Comparison of ENCODE assay signal across 1 cellular context in genomic region chr1:1275836-1276235, GRCh38.
TF ChIP-seq lines count a peak whose summit lies in the region.

No MANE protein-coding gene starts in this region.

TF ChIP-seq in HepG2, 621 proteins besides CTCF, POLR2A, EP300 and RAD21:
- TF ChIP-seq POLR2AphosphoS5 (IDR thresholded peaks at IDR 0.05; ENCODE audit: low read depth, low read length) (no peak), HNRNPK (IDR thresholded peaks at IDR 0.05; ENCODE audit: low read depth, low read length, poor library complexity, severe bottlenecking) (no peak), MIXL1 (CRISPR knock-in tag; IDR thresholded peaks at IDR 0.05) (no peak), ZNF775 (CRISPR knock-in tag; IDR thresholded peaks at IDR 0.05; ENCODE audit: borderline replicate concordance) (no peak), SP5 (CRISPR knock-in tag; IDR thresholded peaks at IDR 0.05; ENCODE audit: borderline replicate concordance, low read depth) (no peak), SETDB1 (CRISPR knock-in tag; IDR thresholded peaks at IDR 0.05; ENCODE audit: borderline replicate concordance) (no peak), ARNT (IDR thresholded peaks at IDR 0.05) (no peak), ZNF292 (CRISPR knock-in tag; IDR thresholded peaks at IDR 0.05; ENCODE audit: borderline replicate concordance, low read depth) (no peak), KDM4B (CRISPR knock-in tag; IDR thresholded peaks at IDR 0.05) (no peak), MAFK (conservative IDR thresholded peaks at IDR 0.05 in 1 of 2, IDR thresholded peaks at IDR 0.05 in 1 of 2; ENCODE audit: low read length in 2 of 2) (no peak)
- TF ChIP-seq, protein P1, sequence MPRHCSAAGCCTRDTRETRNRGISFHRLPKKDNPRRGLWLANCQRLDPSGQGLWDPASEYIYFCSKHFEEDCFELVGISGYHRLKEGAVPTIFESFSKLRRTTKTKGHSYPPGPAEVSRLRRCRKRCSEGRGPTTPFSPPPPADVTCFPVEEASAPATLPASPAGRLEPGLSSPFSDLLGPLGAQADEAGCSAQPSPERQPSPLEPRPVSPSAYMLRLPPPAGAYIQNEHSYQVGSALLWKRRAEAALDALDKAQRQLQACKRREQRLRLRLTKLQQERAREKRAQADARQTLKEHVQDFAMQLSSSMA (CRISPR knock-in tag; IDR thresholded peaks at IDR 0.05), result no peak
- TF ChIP-seq, protein P2, sequence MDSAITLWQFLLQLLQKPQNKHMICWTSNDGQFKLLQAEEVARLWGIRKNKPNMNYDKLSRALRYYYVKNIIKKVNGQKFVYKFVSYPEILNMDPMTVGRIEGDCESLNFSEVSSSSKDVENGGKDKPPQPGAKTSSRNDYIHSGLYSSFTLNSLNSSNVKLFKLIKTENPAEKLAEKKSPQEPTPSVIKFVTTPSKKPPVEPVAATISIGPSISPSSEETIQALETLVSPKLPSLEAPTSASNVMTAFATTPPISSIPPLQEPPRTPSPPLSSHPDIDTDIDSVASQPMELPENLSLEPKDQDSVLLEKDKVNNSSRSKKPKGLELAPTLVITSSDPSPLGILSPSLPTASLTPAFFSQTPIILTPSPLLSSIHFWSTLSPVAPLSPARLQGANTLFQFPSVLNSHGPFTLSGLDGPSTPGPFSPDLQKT (CRISPR knock-in tag; IDR thresholded peaks at IDR 0.05; ENCODE audit: borderline replicate concordance), result no peak
- TF ChIP-seq, protein P3, sequence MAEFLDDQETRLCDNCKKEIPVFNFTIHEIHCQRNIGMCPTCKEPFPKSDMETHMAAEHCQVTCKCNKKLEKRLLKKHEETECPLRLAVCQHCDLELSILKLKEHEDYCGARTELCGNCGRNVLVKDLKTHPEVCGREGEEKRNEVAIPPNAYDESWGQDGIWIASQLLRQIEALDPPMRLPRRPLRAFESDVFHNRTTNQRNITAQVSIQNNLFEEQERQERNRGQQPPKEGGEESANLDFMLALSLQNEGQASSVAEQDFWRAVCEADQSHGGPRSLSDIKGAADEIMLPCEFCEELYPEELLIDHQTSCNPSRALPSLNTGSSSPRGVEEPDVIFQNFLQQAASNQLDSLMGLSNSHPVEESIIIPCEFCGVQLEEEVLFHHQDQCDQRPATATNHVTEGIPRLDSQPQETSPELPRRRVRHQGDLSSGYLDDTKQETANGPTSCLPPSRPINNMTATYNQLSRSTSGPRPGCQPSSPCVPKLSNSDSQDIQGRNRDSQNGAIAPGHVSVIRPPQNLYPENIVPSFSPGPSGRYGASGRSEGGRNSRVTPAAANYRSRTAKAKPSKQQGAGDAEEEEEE (CRISPR knock-in tag; IDR thresholded peaks at IDR 0.05; ENCODE audit: borderline replicate concordance), result no peak
- TF ChIP-seq, protein P4, sequence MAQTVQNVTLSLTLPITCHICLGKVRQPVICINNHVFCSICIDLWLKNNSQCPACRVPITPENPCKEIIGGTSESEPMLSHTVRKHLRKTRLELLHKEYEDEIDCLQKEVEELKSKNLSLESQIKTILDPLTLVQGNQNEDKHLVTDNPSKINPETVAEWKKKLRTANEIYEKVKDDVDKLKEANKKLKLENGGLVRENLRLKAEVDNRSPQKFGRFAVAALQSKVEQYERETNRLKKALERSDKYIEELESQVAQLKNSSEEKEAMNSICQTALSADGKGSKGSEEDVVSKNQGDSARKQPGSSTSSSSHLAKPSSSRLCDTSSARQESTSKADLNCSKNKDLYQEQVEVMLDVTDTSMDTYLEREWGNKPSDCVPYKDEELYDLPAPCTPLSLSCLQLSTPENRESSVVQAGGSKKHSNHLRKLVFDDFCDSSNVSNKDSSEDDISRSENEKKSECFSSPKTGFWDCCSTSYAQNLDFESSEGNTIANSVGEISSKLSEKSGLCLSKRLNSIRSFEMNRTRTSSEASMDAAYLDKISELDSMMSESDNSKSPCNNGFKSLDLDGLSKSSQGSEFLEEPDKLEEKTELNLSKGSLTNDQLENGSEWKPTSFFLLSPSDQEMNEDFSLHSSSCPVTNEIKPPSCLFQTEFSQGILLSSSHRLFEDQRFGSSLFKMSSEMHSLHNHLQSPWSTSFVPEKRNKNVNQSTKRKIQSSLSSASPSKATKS (CRISPR knock-in tag; IDR thresholded peaks at IDR 0.05), result no peak
